ENCODE assay signal across 15 cellular contexts in the genomic region with DNA sequence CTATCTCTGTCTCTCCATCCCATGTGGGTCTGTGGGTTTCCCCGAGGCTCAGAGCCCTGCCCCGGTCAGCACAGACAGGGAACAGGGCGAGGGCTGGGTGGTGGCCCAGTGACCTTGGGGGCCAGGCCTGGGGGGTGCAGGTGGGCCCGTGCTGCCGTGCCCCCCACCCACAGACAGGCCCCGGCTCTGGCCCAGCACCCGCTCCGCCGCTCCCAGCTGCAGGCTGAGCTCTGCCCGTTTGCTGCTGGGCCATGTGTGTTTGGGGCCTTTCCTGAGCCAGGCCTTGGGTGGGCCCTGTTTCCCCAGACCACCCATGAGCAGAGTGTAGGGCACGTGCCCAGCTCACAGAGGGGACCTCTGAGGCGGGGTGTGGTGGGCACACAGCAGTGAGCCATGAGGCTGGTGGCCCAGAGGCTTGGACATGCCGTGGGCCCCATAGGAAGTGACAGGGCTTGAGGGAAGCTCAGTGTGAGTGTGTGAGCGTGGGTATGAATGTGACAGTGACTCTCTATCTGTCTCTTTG. TPM values are rescaled to one million over a fixed set of nuclear protein-coding genes. Genes with fewer than 3 reads are reported as not detected.
DNase-seq lines count a peak whose midpoint lies in the region; ATAC-seq, FAIRE-seq and TF ChIP-seq lines count a peak whose summit lies in the region.
"Had no signal": no experiment of that assay in that cellular context is flagged by ENCODE, and none has a peak within 500 bp of the region (broad histone marks: within the 10 kb centered on the region; RNA-seq: fewer than 3 reads in every experiment).

No MANE protein-coding gene starts in this region.

- H3K9me3 Mint-ChIP-seq in T-helper 2 cell treated with Interferon-gamma antibody and Interleukin-4, amounts not matched to agents 5 μg/mL and 100 μg/mL, for 36 hours = no peaks in the 10 kb centered on the region

- peak overlapping the region; percentile 51 for H3K9ac ChIP-seq in BLaER1
- H3K9ac ChIP-seq in kidney (ENCODE audit: low read length in 2 of 2) = no peak overlapping the region

- TF ChIP-seq POLR2A in GM18505 (IDR thresholded peaks at IDR 0.05; ENCODE audit: borderline replicate concordance, extremely low read depth, insufficient read depth, insufficient read length) (peak; percentile 57), Peyer's patch (IDR thresholded peaks at IDR 0.05) (no peak)

- H3K4me1 Mint-ChIP-seq in T-helper 2 cell treated with Interferon-gamma antibody and Interleukin-4, amounts not matched to agents 5 μg/mL and 100 μg/mL, for 36 hours (ENCODE audit: low read depth) = no peaks in the 10 kb centered on the region

- no peak for FAIRE-seq in kidney (lab: Jason Lieb, UNC)
- FAIRE-seq: small intestine had no signal

- TF ChIP-seq CTCF in Peyer's patch (IDR thresholded peaks at IDR 0.05) (no peak), kidney (IDR thresholded peaks at IDR 0.05; ENCODE audit: borderline replicate concordance, extremely low read depth, insufficient read depth) (no peak)

- intact Hi-C loops in kidney (cut with DNase I) = no loop called here

- peaks cover 51% of the 10 kb centered on the region for H3K4me1 ChIP-seq in BLaER1
- H3K4me1 ChIP-seq in Peyer's patch = no peaks in the 10 kb centered on the region
- H3K4me1 ChIP-seq in kidney (ENCODE audit: control insufficient read depth in 1 of 2, insufficient read depth in 1 of 2, low read depth in 1 of 2, low read length in 2 of 2) = no peaks in the 10 kb centered on the region
- H3K4me1 ChIP-seq: left ventricle myocardium inferior, stomach, uterus had no signal

- no peak overlapping the region for H3K27ac Mint-ChIP-seq in T-helper 2 cell treated with Interferon-gamma antibody and Interleukin-4, amounts not matched to agents 5 μg/mL and 100 μg/mL, for 36 hours

- H3K9me3 ChIP-seq in BLaER1 (no peaks in the 10 kb centered on the region), Peyer's patch (no peaks in the 10 kb centered on the region), kidney (ENCODE audit: control insufficient read depth in 1 of 2, low read length in 2 of 2) (no peaks in the 10 kb centered on the region)
- H3K9me3 ChIP-seq: left ventricle myocardium inferior, stomach, uterus had no signal

- peak overlapping the region; percentile 68 for H3K27ac ChIP-seq in BLaER1
- peak overlapping the region in 2 of 4 donors; percentile 73 to 84 for H3K27ac ChIP-seq in Peyer's patch
- H3K27ac ChIP-seq in kidney (ENCODE audit: low read depth in 2 of 2, low read length in 2 of 2) = no peak overlapping the region
- H3K27ac ChIP-seq: left ventricle myocardium inferior, RWPE1, uterus had no signal

- no peaks in the 10 kb centered on the region for H3K27me3 Mint-ChIP-seq in T-helper 2 cell treated with Interferon-gamma antibody and Interleukin-4, amounts not matched to agents 5 μg/mL and 100 μg/mL, for 36 hours (ENCODE audit: low read depth)

- DNase-seq in Peyer's patch (peak in 2 of 3 donors; percentile 32 to 45), kidney (peak; percentile 56), T1000 (lab: John Stamatoyannopoulos, UW) (no peak)
- no peak for DNase-seq in stimulated activated CD4-positive, alpha-beta T cell treated with anti-CD3 and anti-CD28 coated beads, Interleukin-4, amount 100 ng/mL, for 4 hours
- DNase-seq in T-helper 2 cell treated with Interferon-gamma antibody and Interleukin-4, amounts not matched to agents 5 μg/mL and 100 μg/mL, for 36 hours (ENCODE audit: low spot score) = no peak
- DNase-seq: ACHN, left ventricle myocardium inferior, NCI-H2029 treated with DMSO at 0.1 percent for 48 hours, small intestine, stomach, uterus had no signal

- H3K36me3 ChIP-seq in BLaER1 = no peaks in the 10 kb centered on the region
- H3K36me3 ChIP-seq in Peyer's patch = no peaks in the 10 kb centered on the region
- no peaks in the 10 kb centered on the region for H3K36me3 ChIP-seq in kidney (ENCODE audit: control insufficient read depth in 1 of 2, insufficient read depth in 2 of 2, low read length in 2 of 2)
- H3K36me3 ChIP-seq: left ventricle myocardium inferior, stomach, uterus had no signal

- H3K36me3 Mint-ChIP-seq in T-helper 2 cell treated with Interferon-gamma antibody and Interleukin-4, amounts not matched to agents 5 μg/mL and 100 μg/mL, for 36 hours (ENCODE audit: low read depth) = no peaks in the 10 kb centered on the region

- no peaks in the 10 kb centered on the region for H4K20me1 ChIP-seq in BLaER1

- H3K4me3 Mint-ChIP-seq in T-helper 2 cell treated with Interferon-gamma antibody and Interleukin-4, amounts not matched to agents 5 μg/mL and 100 μg/mL, for 36 hours = no peak overlapping the region

- H3K27me3 ChIP-seq in BLaER1 (no peaks in the 10 kb centered on the region), Peyer's patch (no peaks in the 10 kb centered on the region)
- H3K27me3 ChIP-seq: stomach, uterus had no signal

- no peak overlapping the region for H3K4me3 ChIP-seq in BLaER1
- H3K4me3 ChIP-seq in Peyer's patch = no peak overlapping the region
- no peak overlapping the region for H3K4me3 ChIP-seq in kidney (ENCODE audit: low read length in 2 of 2)
- H3K4me3 ChIP-seq: left ventricle myocardium inferior, stomach, uterus had no signal

- peak overlapping the region; percentile 52 for H3K4me2 ChIP-seq in BLaER1

- ATAC-seq in GM18505 (IDR thresholded peaks at IDR 0.05; ENCODE audit: unreplicated experiment) (no peak), HG03442 (IDR thresholded peaks at IDR 0.05; ENCODE audit: unreplicated experiment) (no peak)

RNA-seq across cellular contexts. Expression of a gene that starts 51.0 kb away (rescaled TPM):
- total RNA-seq in Peyer's patch (1 to 10 TPM in 2 of 4 donors, under 1 TPM in 1, not detected in 1; 0.94 to 2.5 (median 1.1) TPM), kidney (3.1 TPM)
- polyA plus RNA-seq in kidney (ENCODE audit: insufficient read depth, low read depth, low replicate concordance) = 4.1 TPM

Comparison
In these comparisons a context has a peak if more than half of its experiments do, and no peak if none do; other contexts are left out.
1. DNase-seq: peak in Peyer's patch (2 of 3) and kidney (single experiment); none in T1000 (single experiment), stimulated activated CD4-positive, alpha-beta T cell treated with anti-CD3 and anti-CD28 coated beads, Interleukin-4, amount 100 ng/mL, for 4 hours (0 of 2) and T-helper 2 cell treated with Interferon-gamma antibody and Interleukin-4, amounts not matched to agents 5 μg/mL and 100 μg/mL, for 36 hours (single experiment).